ENCODE assay signal across 21 cellular contexts in genomic region chr14:74649673-74650072, GRCh38. TPM values are rescaled to one million over a fixed set of nuclear protein-coding genes. Genes with fewer than 3 reads are reported as not detected.
A peak's percentile ranks its signal among the peaks of the same experiment; 100 is the strongest.
DNase-seq lines count a peak whose midpoint lies in the region; ATAC-seq and TF ChIP-seq lines count a peak whose summit lies in the region.
"Had no signal": no experiment of that assay in that cellular context is flagged by ENCODE, and none has a peak within 500 bp of the region (broad histone marks: within the 10 kb centered on the region; RNA-seq: fewer than 3 reads in every experiment).

No MANE protein-coding gene starts in this region.

- POLR2A ChIA-PET in MCF 10A (lab: Yijun Ruan, JAX) = interaction anchor here (0.7 to 1.5 kb wide), 3 partner anchors 15 to 209 kb away, joined by 3 to 6 read pairs (median 3); no protein-coding TSS in a partner anchor

- H3K4me1 ChIP-seq in spleen = peaks cover 0 to 52% (median 28%) of the 10 kb centered on the region in 6 donors

- no peak for ATAC-seq in HG02870 (IDR thresholded peaks at IDR 0.05; ENCODE audit: unreplicated experiment)
- ATAC-seq: activated naive CD4-positive, alpha-beta T cell treated with anti-CD3 and anti-CD28 coated beads, Interleukin-2, amount 50 U/mL, for 72 hours; GM12878 had no signal

- intact Hi-C loops in MCF 10A (cut with micrococcal nuclease) = no loop called here
- intact Hi-C loops in spleen (cut with DNase I; ENCODE audit: low total_unique reads) = no loop called here

- peaks cover 0 to 21% (median 0%) of the 10 kb centered on the region in 6 donors for H3K36me3 ChIP-seq in spleen
- H3K36me3 ChIP-seq: cardiac muscle cell had no signal

- H3K9me3 Mint-ChIP-seq in HFFc6 (no peaks in the 10 kb centered on the region), MCF 10A (ENCODE audit: unreplicated experiment) (no peaks in the 10 kb centered on the region)
- H3K9me3 Mint-ChIP-seq: activated naive CD4-positive, alpha-beta T cell treated with anti-CD3 and anti-CD28 coated beads, Interleukin-2, amount 50 U/mL, for 72 hours had no signal

- H3K4me1 Mint-ChIP-seq in HFFc6 (ENCODE audit: low read depth) (peaks cover 85% of the 10 kb centered on the region), MCF 10A (ENCODE audit: insufficient read depth, unreplicated experiment) (peaks cover 26% of the 10 kb centered on the region)
- H3K4me1 Mint-ChIP-seq: B cell had no signal

- H3K27me3 Mint-ChIP-seq in HFFc6 (ENCODE audit: insufficient read depth) (peaks cover 4% of the 10 kb centered on the region), MCF 10A (ENCODE audit: insufficient read depth, unreplicated experiment) (no peaks in the 10 kb centered on the region)

- H3K36me3 Mint-ChIP-seq in HFFc6 (ENCODE audit: low read depth) = peaks cover 19% of the 10 kb centered on the region
- peaks cover 18% of the 10 kb centered on the region for H3K36me3 Mint-ChIP-seq in MCF 10A (ENCODE audit: insufficient read depth, unreplicated experiment)
- H3K36me3 Mint-ChIP-seq: activated naive CD4-positive, alpha-beta T cell treated with anti-CD3 and anti-CD28 coated beads, Interleukin-2, amount 50 U/mL, for 72 hours had no signal

- H3K4me3 ChIP-seq in spleen = no peak overlapping the region
- H3K4me3 ChIP-seq: cardiac muscle cell, GM12878, skin epidermis had no signal

- no peaks in the 10 kb centered on the region for H3K9me3 ChIP-seq in spleen

- CTCF ChIA-PET in MCF 10A (lab: Yijun Ruan, JAX) = interaction anchor here (1.5 kb wide), 1 partner anchor 41 kb away, joined by 9 read pairs; no protein-coding TSS in a partner anchor

- peaks cover 0 to 10% (median 0%) of the 10 kb centered on the region in 7 donors for H3K27me3 ChIP-seq in spleen (replicated peaks in 1 of 7)
- H3K27me3 ChIP-seq: cardiac muscle cell had no signal

- BruUV-seq in MCF 10A (replicated peaks; lab: Mats Ljungman, UMichigan) = no TSS peak

- WGBS in spleen, 5 donors = 54 to 85% (median 72%) methylated on average over 2 of the region's 2 CpGs

- H3K27ac ChIP-seq in spleen = no peak overlapping the region
- H3K27ac ChIP-seq: cardiac muscle cell had no signal

- TF ChIP-seq CTCF in HFFc6 (IDR thresholded peaks at IDR 0.05) (no peak), MCF 10A (IDR thresholded peaks at IDR 0.05; ENCODE audit: unreplicated experiment) (no peak), spleen (IDR thresholded peaks at IDR 0.05 in 8 of 11, conservative IDR thresholded peaks at IDR 0.05 in 3 of 11) (no peak)

- peak overlapping the region; percentile 72 for H3K27ac Mint-ChIP-seq in HFFc6
- H3K27ac Mint-ChIP-seq in MCF 10A (ENCODE audit: low read depth, unreplicated experiment) = no peak overlapping the region
- H3K27ac Mint-ChIP-seq: activated naive CD4-positive, alpha-beta T cell treated with anti-CD3 and anti-CD28 coated beads, Interleukin-2, amount 50 U/mL, for 72 hours; B cell had no signal

- H3K4me3 Mint-ChIP-seq in HFFc6 (peak overlapping the region; percentile 35), MCF 10A (ENCODE audit: unreplicated experiment) (no peak overlapping the region)
- H3K4me3 Mint-ChIP-seq: B cell had no signal

- no peak for TF ChIP-seq POLR2A in spleen (IDR thresholded peaks at IDR 0.05)

- DNase-seq in HFFc6 (peak; percentile 47), MCF 10A (ENCODE audit: unreplicated experiment) (peak; percentile 34), glomerular endothelial cell (ENCODE audit: extremely low read depth, low read depth, low spot score) (peak; percentile 48), spleen (peak; percentile 9), DMS 273 treated with DMSO at 0.1 percent for 48 hours (lab: John Stamatoyannopoulos, UW) (no peak)
- DNase-seq in activated CD8-positive, alpha-beta memory T cell treated with anti-CD3 and anti-CD28 coated beads, Interleukin-2, amount 50 U/mL, for 48 hours = no peak
- DNase-seq: activated CD4-positive, alpha-beta T cell treated with anti-CD3 and anti-CD28 coated beads, Interleukin-2, amount 50 U/mL, for 4 hours; Calu3; effector CD4-positive, alpha-beta T cell; hypothalamus; KG1; left cardiac atrium; NCI-H1105 treated with DMSO at 0.1 percent for 48 hours; NCI-H2171 treated with DMSO at 0.1 percent for 48 hours; NCI-H774 had no signal

RNA-seq across cellular contexts. Expression of gene LTBP2, which starts 37.6 kb away (rescaled TPM):
- total RNA-seq in HFFc6 (2021; fragmentation: NEBNext Ultra II Directional; extraction: Animal tissue kit (Norgen Biotek cat#: 25700)) = 100 to 1,000 TPM; 109 to 165 (median 120) TPM
- total RNA-seq in MCF 10A (2022) (9.1 and 16.8 TPM in 2 replicates), glomerular endothelial cell (251 and 261 TPM in 2 replicates), spleen (10 to 100 TPM in 1 of 7 donors, 1 to 10 TPM in 6; 4.3 to 10.7 (median 6.3) TPM)
- polyA plus RNA-seq in spleen = 1 to 10 TPM; 3.4 to 6.7 (median 4.2) TPM

Comparison
In these comparisons a context has a peak if more than half of its experiments do, and no peak if none do; other contexts are left out.
1. DNase-seq: peak in HFFc6 (single experiment), MCF 10A (single experiment), glomerular endothelial cell (single experiment) and spleen (single experiment); none in DMS 273 treated with DMSO at 0.1 percent for 48 hours (single experiment) and activated CD8-positive, alpha-beta memory T cell treated with anti-CD3 and anti-CD28 coated beads, Interleukin-2, amount 50 U/mL, for 48 hours (single experiment).